Comparison of ENCODE assay signal across 9 cellular contexts in genomic region chr9:94164756-94165549, GRCh38.
DNase-seq lines count a peak whose midpoint lies in the region; ATAC-seq lines count a peak whose summit lies in the region.
"Had no signal": no experiment of that assay in that cellular context is flagged by ENCODE, and none has a peak within 500 bp of the region (broad histone marks: within the 10 kb centered on the region; RNA-seq: fewer than 3 reads in every experiment).

No MANE protein-coding gene starts in this region.

- no peak overlapping the region for H2BK120ac ChIP-seq in neuronal stem cell (ENCODE audit: low read depth, low read length)

- no peaks in the 10 kb centered on the region for H3K36me3 ChIP-seq in CD4-positive, CD25-positive, alpha-beta regulatory T cell (ENCODE audit: control insufficient read depth, insufficient read depth, low read length)
- H3K36me3 ChIP-seq in adipocyte (ENCODE audit: control insufficient read depth, insufficient read depth, low read length, severe bottlenecking) (no peaks in the 10 kb centered on the region), neuronal stem cell (replicated peaks in 1 of 2; ENCODE audit: control insufficient read depth in 2 of 2, insufficient read depth in 2 of 2, low read length in 2 of 2) (peaks cover 0 to 17% of the 10 kb centered on the region in 2 donors)

- no peaks in the 10 kb centered on the region for H3K27me3 ChIP-seq in CD4-positive, CD25-positive, alpha-beta regulatory T cell (ENCODE audit: control insufficient read depth, insufficient read depth, low read length)
- no peaks in the 10 kb centered on the region for H3K27me3 ChIP-seq in adipocyte (replicated peaks; ENCODE audit: control insufficient read depth, insufficient read depth, low read length)
- H3K27me3 ChIP-seq in neuronal stem cell (ENCODE audit: control insufficient read depth in 3 of 3, insufficient read depth in 3 of 3, low read depth in 1 of 3, low read length in 3 of 3), result no peaks in the 10 kb centered on the region

- no peak overlapping the region for H4K91ac ChIP-seq in neuronal stem cell (ENCODE audit: low read depth, low read length, poor library complexity)

- H2BK15ac ChIP-seq in neuronal stem cell (ENCODE audit: low read length), result no peak overlapping the region

- no CpG with 5 or more reads among the region's 5 CpGs for WGBS in neuronal stem cell (ENCODE audit: extremely low coverage in 2 of 2, insufficient read length in 2 of 2, insufficient replicate concordance in 1 of 2), 2 donors

- no peak overlapping the region for H3K23ac ChIP-seq in neuronal stem cell (ENCODE audit: low read depth, low read length, poor library complexity)

- H3K18ac ChIP-seq in neuronal stem cell (ENCODE audit: low read length), result no peak overlapping the region

- H3K4ac ChIP-seq in neuronal stem cell (ENCODE audit: low read length), result no peak overlapping the region

- no peak for DNase-seq in CD4-positive, CD25-positive, alpha-beta regulatory T cell
- peak; percentile 47 for DNase-seq in KBM-7
- no peak for DNase-seq in adipocyte (ENCODE audit: low read depth)
- DNase-seq in neuronal stem cell (ENCODE audit: low spot score), result no peak
- DNase-seq in head of caudate nucleus, result no peak

- peak overlapping the region; percentile 64 for H3K9ac ChIP-seq in adipocyte (ENCODE audit: low read length)
- no peak overlapping the region for H3K9ac ChIP-seq in neuronal stem cell (ENCODE audit: low read depth, low read length, poor library complexity)

- peak overlapping the region; percentile 97 for H3K27ac ChIP-seq in CD4-positive, CD25-positive, alpha-beta regulatory T cell (ENCODE audit: insufficient read depth, low read length, poor library complexity, severe bottlenecking)
- no peak overlapping the region for H3K27ac ChIP-seq in neuronal stem cell (replicated peaks; ENCODE audit: low read length)

- H3K4me1 ChIP-seq in CD4-positive, CD25-positive, alpha-beta regulatory T cell (ENCODE audit: control insufficient read depth, insufficient read depth, low read length, poor library complexity, severe bottlenecking), result peaks cover 34% of the 10 kb centered on the region
- H3K4me1 ChIP-seq in adipocyte (ENCODE audit: control insufficient read depth, insufficient read depth, low read length) (peaks cover 23% of the 10 kb centered on the region), neuronal stem cell (ENCODE audit: control insufficient read depth in 2 of 2, insufficient read depth in 1 of 2, low read depth in 1 of 2, low read length in 2 of 2) (peaks cover 1 to 8% of the 10 kb centered on the region in 2 donors)

- H3K4me3 Mint-ChIP-seq in CD4-positive, CD25-positive, alpha-beta regulatory T cell, result peak overlapping the region; percentile 83 to 94 (median 88)

- H3K27ac Mint-ChIP-seq in CD4-positive, CD25-positive, alpha-beta regulatory T cell, result peak overlapping the region; percentile 79 to 93 (median 85)

- H4K8ac ChIP-seq in neuronal stem cell (ENCODE audit: low read depth, low read length), result no peak overlapping the region

- peaks cover 0 to 4% (median 0%) of the 10 kb centered on the region in 7 donors for H3K9me3 Mint-ChIP-seq in CD4-positive, CD25-positive, alpha-beta regulatory T cell

- no peak overlapping the region for H2AK5ac ChIP-seq in neuronal stem cell (ENCODE audit: low read depth, low read length)

- peaks cover 26 to 46% (median 36%) of the 10 kb centered on the region in 4 donors for H3K4me1 Mint-ChIP-seq in CD4-positive, CD25-positive, alpha-beta regulatory T cell

- H3K9me3 ChIP-seq in CD4-positive, CD25-positive, alpha-beta regulatory T cell (ENCODE audit: control insufficient read depth in 2 of 2, low read length in 2 of 2), result no peaks in the 10 kb centered on the region
- H3K9me3 ChIP-seq in adipocyte (ENCODE audit: control insufficient read depth, low read length) (no peaks in the 10 kb centered on the region), neuronal stem cell (replicated peaks in 1 of 2; ENCODE audit: control insufficient read depth in 2 of 2, insufficient read depth in 1 of 2, low read depth in 1 of 2, low read length in 2 of 2) (no peaks in the 10 kb centered on the region)

- peak overlapping the region; percentile 76 for H3K4me3 ChIP-seq in CD4-positive, CD25-positive, alpha-beta regulatory T cell (ENCODE audit: low read depth, low read length)
- H3K4me3 ChIP-seq in adipocyte (ENCODE audit: low read length) (peak overlapping the region; percentile 80), neuronal stem cell (ENCODE audit: low read length in 2 of 2) (no peak overlapping the region)
- H3K4me3 ChIP-seq: lung had no signal

- peak overlapping the region; percentile 90 for H2AFZ ChIP-seq in neuronal stem cell (ENCODE audit: low read length)

- H3K36me3 Mint-ChIP-seq in CD4-positive, CD25-positive, alpha-beta regulatory T cell, result no peaks in the 10 kb centered on the region

- H3K4me2 ChIP-seq in neuronal stem cell (ENCODE audit: insufficient read depth, low read length, poor library complexity, severe bottlenecking), result no peak overlapping the region

- H2BK5ac ChIP-seq in neuronal stem cell (ENCODE audit: low read length), result no peak overlapping the region

- H3K14ac ChIP-seq in neuronal stem cell (ENCODE audit: low read length), result no peak overlapping the region

- H3K79me1 ChIP-seq in neuronal stem cell (ENCODE audit: low read depth, low read length), result peaks cover 2% of the 10 kb centered on the region

- no peak overlapping the region for H2BK12ac ChIP-seq in neuronal stem cell (ENCODE audit: low read length)

- intact Hi-C loops in head of caudate nucleus (cut with DNase I), result loop anchor here (5.0 kb wide), 1 partner anchor 83 kb away; the partner anchor contains the start of gene PTPDC1

- H3K27me3 Mint-ChIP-seq in CD4-positive, CD25-positive, alpha-beta regulatory T cell, result peaks cover 4% of the 10 kb centered on the region

- in situ Hi-C loops in KBM-7 (cut with MboI; ENCODE audit: low pct_unique_long_range_greater_than_20kb, low sequenced_read_pairs), result no loop called here

- no peak for ATAC-seq in CD4-positive, CD25-positive, alpha-beta regulatory T cell (ENCODE audit: low read depth in 2 of 2)
- no peak for ATAC-seq in GM21367 (IDR thresholded peaks at IDR 0.05; ENCODE audit: unreplicated experiment)
- ATAC-seq in GM18907 (IDR thresholded peaks at IDR 0.05; ENCODE audit: unreplicated experiment), result no peak
- ATAC-seq in HG03045 (IDR thresholded peaks at IDR 0.05; ENCODE audit: unreplicated experiment), result no peak

Comparison
In these comparisons a context has a peak if more than half of its experiments do, and no peak if none do; other contexts are left out.
1. H3K4me3 ChIP-seq: peak in CD4-positive, CD25-positive, alpha-beta regulatory T cell (single experiment) and adipocyte (single experiment); none in neuronal stem cell (0 of 2).